ENCODE assay signal across 27 cellular contexts in the genomic region with DNA sequence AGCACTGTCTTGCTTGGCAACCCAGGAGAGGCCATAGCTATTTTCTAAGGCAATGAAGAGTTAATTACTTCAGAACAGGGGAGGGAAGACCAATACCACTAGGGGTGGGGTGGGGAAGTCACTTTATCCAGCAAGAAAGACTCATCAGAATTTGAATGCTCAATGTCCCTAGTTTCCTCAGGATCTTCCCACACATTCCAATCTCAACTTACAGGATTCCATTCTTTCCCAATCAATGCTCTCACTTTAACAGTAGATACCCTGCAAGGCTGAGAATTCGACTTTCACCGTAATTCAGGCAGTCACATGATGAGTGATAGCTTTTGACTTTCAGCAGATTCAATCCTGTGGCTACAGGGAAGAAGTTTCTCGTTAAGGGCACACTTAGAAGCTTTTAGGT.
DNase-seq lines count a peak whose midpoint lies in the region; ATAC-seq, FAIRE-seq and TF ChIP-seq lines count a peak whose summit lies in the region.
"Had no signal": no experiment of that assay in that cellular context is flagged by ENCODE, and none has a peak within 500 bp of the region (broad histone marks: within the 10 kb centered on the region; RNA-seq: fewer than 3 reads in every experiment).

No MANE protein-coding gene starts in this region.

- POLR2A ChIA-PET in H1 (lab: Charles Lee; ENCODE audit: partially characterized antibody) = interaction anchor here (0.7 kb wide), 1 partner anchor 139 kb away, joined by 3 read pairs; no protein-coding TSS in a partner anchor

- TF ChIP-seq EP300 in H1 (IDR thresholded peaks at IDR 0.05; ENCODE audit: borderline replicate concordance in 1 of 2, low read depth in 2 of 2, low read length in 2 of 2) = no peak

- H3K4me2 ChIP-seq in H1 (ENCODE audit: insufficient read depth in 1 of 2, low read depth in 2 of 2, low read length in 2 of 2) = no peak overlapping the region; a peak in 1 of 4 replicates
- H3K4me2 ChIP-seq: A549; BLaER1 treated with 17β-estradiol and CSF1 and Interleukin-3, amounts not matched to agents 10 nM and 100 nM had no signal

- H2AFZ ChIP-seq in H1 (ENCODE audit: low read length) = peak overlapping the region; percentile 36; the same call in 1 of the 2 replicates

- no peak overlapping the region for H3K14ac ChIP-seq in H1 (ENCODE audit: insufficient read length)

- H4K5ac ChIP-seq in H1 (ENCODE audit: insufficient read length, low read depth, low read length) = no peak overlapping the region

- H3K27ac Mint-ChIP-seq in Calu3 (ENCODE audit: unreplicated experiment) = no peak overlapping the region
- H3K27ac Mint-ChIP-seq: CD4-positive, alpha-beta memory T cell; T-cell had no signal

- H3K4me1 Mint-ChIP-seq in Calu3 (ENCODE audit: low read depth, unreplicated experiment) = no peaks in the 10 kb centered on the region
- H3K4me1 Mint-ChIP-seq: CD4-positive, alpha-beta memory T cell; T-cell had no signal

- peak; percentile 96 for FAIRE-seq in H1 (lab: Jason Lieb, UNC)
- FAIRE-seq: A549, GM19239, H54 had no signal

- 20% methylated on average over 3 of the region's 3 CpGs; no CpG with 5 or more reads in 1 of the 2 experiments for WGBS in H1 (ENCODE audit: extremely low coverage in 1 of 2, insufficient coverage in 1 of 2, insufficient read length in 1 of 2, insufficient replicate concordance in 2 of 2, low coverage in 1 of 2, low lambda C conversion rate in 2 of 2, missing lambda C conversion rate in 1 of 2), 2 experiments

- 0 out of 4 replicates have a peak, but pooled peaks of 1 of the 2 experiments have one; percentile 3 for TF ChIP-seq RAD21 in H1 (IDR thresholded peaks at IDR 0.05 in 1 of 2, conservative IDR thresholded peaks at IDR 0.05 in 1 of 2; ENCODE audit: low read depth in 2 of 2, low read length in 2 of 2)

- intact Hi-C loops in Calu3 (cut with micrococcal nuclease; ENCODE audit: unreplicated experiment) = no loop called here
- intact Hi-C loops in left lung (cut with DNase I) = no loop called here

- no peak overlapping the region for H3K4me3 ChIP-seq in HUES48 (ENCODE audit: low read depth, low read length)
- peak overlapping the region in 1 of 4 experiments; percentile 20; a peak in 1 of 8 replicates for H3K4me3 ChIP-seq in H1 (ENCODE audit: extremely low read depth in 1 of 4, insufficient read depth in 2 of 4, low read depth in 3 of 4, low read length in 4 of 4)
- no peak overlapping the region for H3K4me3 ChIP-seq in iPS-18a (ENCODE audit: low read length)
- no peak overlapping the region for H3K4me3 ChIP-seq in left lung
- H3K4me3 ChIP-seq: A549; BLaER1 treated with 17β-estradiol and CSF1 and Interleukin-3, amounts not matched to agents 10 nM and 100 nM; SJSA1 had no signal

- no peak overlapping the region for H2BK20ac ChIP-seq in H1 (ENCODE audit: low read length)

- no peak overlapping the region for H3K9ac ChIP-seq in HUES48 (ENCODE audit: low read depth, low read length)
- H3K9ac ChIP-seq in H1 (replicated peaks in 1 of 4; ENCODE audit: extremely low read depth in 1 of 4, low read depth in 3 of 4, low read length in 3 of 4) = no peak overlapping the region
- H3K9ac ChIP-seq in iPS-18a (ENCODE audit: low read length) = no peak overlapping the region
- H3K9ac ChIP-seq: BLaER1 treated with 17β-estradiol and CSF1 and Interleukin-3, amounts not matched to agents 10 nM and 100 nM had no signal

- no TSS peak for BruUV-seq in Calu3 (replicated peaks; lab: Mats Ljungman, UMichigan)

- H3K4me1 ChIP-seq in HUES48 (ENCODE audit: control insufficient read depth, insufficient read depth, low read length) = peaks cover 10% of the 10 kb centered on the region
- peaks cover 0 to 5% (median 3%) of the 10 kb centered on the region in 4 experiments; a peak in 3 of 7 replicates for H3K4me1 ChIP-seq in H1 (replicated peaks in 1 of 4; ENCODE audit: control insufficient read depth in 3 of 4, insufficient read depth in 4 of 4, low read length in 3 of 4)
- peaks cover 12% of the 10 kb centered on the region for H3K4me1 ChIP-seq in iPS-18a (ENCODE audit: control insufficient read depth, low read depth, low read length)
- no peaks in the 10 kb centered on the region for H3K4me1 ChIP-seq in left lung
- H3K4me1 ChIP-seq: A549, SJSA1 had no signal

- H4K20me1 ChIP-seq in H1 (replicated peaks in 1 of 2; ENCODE audit: control insufficient read depth in 1 of 2, insufficient read depth in 2 of 2, low read length in 2 of 2) = no peaks in the 10 kb centered on the region
- H4K20me1 ChIP-seq: BLaER1 treated with 17β-estradiol and CSF1 and Interleukin-3, amounts not matched to agents 10 nM and 100 nM had no signal

- H3K9me3 ChIP-seq in HUES48 (ENCODE audit: control insufficient read depth, insufficient read depth, low read length) (no peaks in the 10 kb centered on the region), H1 (ENCODE audit: insufficient read depth in 2 of 2, low read depth in 1 of 2, low read length in 1 of 2) (no peaks in the 10 kb centered on the region), iPS-18a (ENCODE audit: control insufficient read depth, low read depth, low read length) (no peaks in the 10 kb centered on the region), left lung (no peaks in the 10 kb centered on the region)
- H3K9me3 ChIP-seq: A549; BLaER1 treated with 17β-estradiol and CSF1 and Interleukin-3, amounts not matched to agents 10 nM and 100 nM had no signal

- ATAC-seq in HG03342 (IDR thresholded peaks at IDR 0.05; ENCODE audit: unreplicated experiment) (no peak), left lung (no peak), HG03280 (IDR thresholded peaks at IDR 0.05; ENCODE audit: unreplicated experiment) (no peak)
- ATAC-seq: A549, T-cell had no signal

- no peak for TF ChIP-seq POLR2A in H1 (IDR thresholded peaks at IDR 0.05; ENCODE audit: control extremely low read depth in 1 of 2, low read depth in 2 of 2, low read length in 2 of 2)

- H3K36me3 Mint-ChIP-seq in Calu3 (ENCODE audit: insufficient read depth, unreplicated experiment) = no peaks in the 10 kb centered on the region
- H3K36me3 Mint-ChIP-seq: CD4-positive, alpha-beta memory T cell; T-cell had no signal

- H3K79me2 ChIP-seq in H1 (ENCODE audit: control insufficient read depth in 1 of 2, insufficient read depth in 2 of 2, low read length in 2 of 2) = no peaks in the 10 kb centered on the region

- H4K91ac ChIP-seq in H1 (replicated peaks; ENCODE audit: insufficient read length, low read length) = no peak overlapping the region

- no peak overlapping the region for H3K56ac ChIP-seq in H1 (replicated peaks; ENCODE audit: insufficient read length, low read depth, low read length)

- H3K18ac ChIP-seq in H1 (ENCODE audit: extremely low read depth, low read length) = no peak overlapping the region; the same call in 1 of the 2 replicates

- peaks cover 33% of the 10 kb centered on the region for H3K9me3 Mint-ChIP-seq in Calu3 (ENCODE audit: low read depth, unreplicated experiment)

- no peak overlapping the region for H4K8ac ChIP-seq in H1 (ENCODE audit: extremely low read depth, insufficient read depth, low read length)

- H3K23me2 ChIP-seq in H1 (ENCODE audit: low read depth, low read length) = no peaks in the 10 kb centered on the region

- no peak overlapping the region for H2BK120ac ChIP-seq in H1 (replicated peaks; ENCODE audit: low read depth, low read length)

- H3K36me3 ChIP-seq in HUES48 (ENCODE audit: control insufficient read depth, insufficient read depth, low read length) (no peaks in the 10 kb centered on the region), H1 (ENCODE audit: control insufficient read depth in 2 of 4, insufficient read depth in 4 of 4, low read length in 3 of 4) (no peaks in the 10 kb centered on the region), iPS-18a (ENCODE audit: control insufficient read depth, low read depth, low read length) (no peaks in the 10 kb centered on the region), left lung (no peaks in the 10 kb centered on the region)
- H3K36me3 ChIP-seq: BLaER1 treated with 17β-estradiol and CSF1 and Interleukin-3, amounts not matched to agents 10 nM and 100 nM; SJSA1 had no signal

- H2AK5ac ChIP-seq in H1 (ENCODE audit: low read depth, low read length) = no peak overlapping the region

- peak overlapping the region; percentile 86 for H3K27ac ChIP-seq in HUES48 (ENCODE audit: low read depth, low read length)
- H3K27ac ChIP-seq in H1 (ENCODE audit: low read depth, low read length) = 0 out of 2 replicates have a peak overlapping the region, but pooled peaks have one; percentile 7
- H3K27ac ChIP-seq in iPS-18a (ENCODE audit: low read length) = peak overlapping the region; percentile 24
- no peak overlapping the region for H3K27ac ChIP-seq in left lung
- H3K27ac ChIP-seq: A549; BLaER1 treated with 17β-estradiol and CSF1 and Interleukin-3, amounts not matched to agents 10 nM and 100 nM; SJSA1 had no signal

- H3K4me3 Mint-ChIP-seq in Calu3 (ENCODE audit: low read depth, unreplicated experiment) = no peak overlapping the region
- H3K4me3 Mint-ChIP-seq: CD4-positive, alpha-beta memory T cell; T-cell had no signal

- peak overlapping the region; percentile 62; the same call in 1 of the 2 replicates for H2BK5ac ChIP-seq in H1 (ENCODE audit: low read depth, low read length)

- no peak overlapping the region for H3K4ac ChIP-seq in H1 (replicated peaks; ENCODE audit: insufficient read length, low read depth, low read length)

- H3K27me3 Mint-ChIP-seq in Calu3 (ENCODE audit: unreplicated experiment) = no peaks in the 10 kb centered on the region
- H3K27me3 Mint-ChIP-seq: CD4-positive, alpha-beta memory T cell; T-cell had no signal

- DNase-seq in H1 (ENCODE audit: low read depth in 1 of 2, low spot score in 2 of 2) (peak in 1 of 2 experiments; percentile 50), Calu3 (no peak), left lung (no peak)
- DNase-seq: AML-193; CD4-positive, alpha-beta memory T cell; COR-L47; DMS79 treated with DMSO at 0.1 percent for 48 hours; KBM-7; MV-4-11; NCI-H1105; NCI-H2029; NCI-H446 treated with DMSO at 0.1 percent for 48 hours; NCI-H526; NCI-H82; NK-92 treated with Interleukin-12 subunit alpha and Interleukin-12 subunit beta, amount 100 ng/mL, for 24 hours; Right ventricle myocardium superior; RPMI8226; T-cell had no signal

- H3K23ac ChIP-seq in H1 (ENCODE audit: insufficient read length) = no peak overlapping the region

- no peak overlapping the region for H2BK15ac ChIP-seq in H1 (ENCODE audit: low read length)

- TF ChIP-seq CTCF in H1 (IDR thresholded peaks at IDR 0.05; ENCODE audit: control extremely low read depth in 1 of 3, insufficient read depth in 1 of 3, low read depth in 1 of 3, low read length in 3 of 3) (no peak), Calu3 (IDR thresholded peaks at IDR 0.05; ENCODE audit: unreplicated experiment) (no peak), left lung (IDR thresholded peaks at IDR 0.05) (no peak)

- H2BK12ac ChIP-seq in H1 (ENCODE audit: low read depth, low read length) = no peak overlapping the region; the same call in 1 of the 2 replicates

- H3K27me3 ChIP-seq in HUES48 (ENCODE audit: control insufficient read depth, insufficient read depth, low read length) (no peaks in the 10 kb centered on the region), H1 (replicated peaks in 1 of 4; ENCODE audit: control insufficient read depth in 3 of 4, extremely low read depth in 1 of 4, insufficient read depth in 3 of 4, low read length in 3 of 4) (no peaks in the 10 kb centered on the region), iPS-18a (ENCODE audit: control insufficient read depth, insufficient read depth, low read length) (no peaks in the 10 kb centered on the region), left lung (no peaks in the 10 kb centered on the region)
- H3K27me3 ChIP-seq: BLaER1 treated with 17β-estradiol and CSF1 and Interleukin-3, amounts not matched to agents 10 nM and 100 nM; SJSA1 had no signal

- H3K79me1 ChIP-seq in H1 (ENCODE audit: low read depth, low read length) = no peaks in the 10 kb centered on the region

- CTCF ChIA-PET in H1 (lab: Charles Lee; ENCODE audit: partially characterized antibody) (interaction anchor here (0.5 to 1.2 kb wide), 2 partner anchors 20 to 474 kb away, joined by 3 read pairs; no protein-coding TSS in a partner anchor), Calu3 (lab: Charles Lee) (no interaction called here)

Comparison
In these comparisons a context has a peak if more than half of its experiments do, and no peak if none do; other contexts are left out.
1. H3K27ac ChIP-seq: peak in HUES48 (single experiment), H1 (single experiment) and iPS-18a (single experiment); none in left lung (0 of 2).